ENCODE assay signal across 1 cellular context in the genomic region with DNA sequence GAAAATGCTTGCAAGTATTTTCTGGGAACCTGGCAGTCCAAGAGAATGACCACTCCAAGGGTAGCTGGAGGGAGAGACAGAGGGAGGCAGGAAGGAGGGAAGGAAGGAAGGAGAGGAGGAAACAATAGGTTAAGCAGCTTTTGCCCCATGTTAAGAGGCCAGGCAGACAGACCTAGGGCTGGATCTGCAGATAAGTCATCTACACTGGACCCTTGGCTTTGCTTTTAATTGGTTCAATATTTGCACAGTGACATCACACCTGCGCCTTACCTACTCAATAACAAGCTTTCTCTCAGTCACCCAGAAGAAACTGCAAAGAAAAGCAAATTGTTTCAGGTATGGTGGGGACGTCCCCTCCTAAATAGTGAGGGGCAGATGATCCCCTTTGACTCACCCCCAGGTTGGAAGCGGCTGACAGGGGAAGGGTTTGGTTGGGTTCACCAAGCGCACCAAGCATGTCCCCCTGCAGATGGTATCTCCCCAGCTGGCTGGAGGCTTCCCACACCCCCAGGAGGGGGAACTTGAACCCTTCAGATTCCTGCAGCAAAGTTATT.
A peak's percentile ranks its signal among the peaks of the same experiment; 100 is the strongest.
TF ChIP-seq lines count a peak whose summit lies in the region.

No MANE protein-coding gene starts in this region.

TF ChIP-seq in K562, 482 proteins besides CTCF, POLR2A, EP300 and RAD21 (continued from another document):
- TF ChIP-seq FOXA3 (CRISPR knock-in tag; conservative IDR thresholded peaks at IDR 0.05 in 1 of 2, IDR thresholded peaks at IDR 0.05 in 1 of 2) (peak in 1 of 2 experiments; percentile 41; a peak in 1 of 4 replicates), CREM (IDR thresholded peaks at IDR 0.05; ENCODE audit: low read depth) (0 out of 2 replicates have a peak, but pooled peaks have one; percentile 7), IRF2 (CRISPR knock-in tag; IDR thresholded peaks at IDR 0.05) (no peak)
- TF ChIP-seq, protein P1, sequence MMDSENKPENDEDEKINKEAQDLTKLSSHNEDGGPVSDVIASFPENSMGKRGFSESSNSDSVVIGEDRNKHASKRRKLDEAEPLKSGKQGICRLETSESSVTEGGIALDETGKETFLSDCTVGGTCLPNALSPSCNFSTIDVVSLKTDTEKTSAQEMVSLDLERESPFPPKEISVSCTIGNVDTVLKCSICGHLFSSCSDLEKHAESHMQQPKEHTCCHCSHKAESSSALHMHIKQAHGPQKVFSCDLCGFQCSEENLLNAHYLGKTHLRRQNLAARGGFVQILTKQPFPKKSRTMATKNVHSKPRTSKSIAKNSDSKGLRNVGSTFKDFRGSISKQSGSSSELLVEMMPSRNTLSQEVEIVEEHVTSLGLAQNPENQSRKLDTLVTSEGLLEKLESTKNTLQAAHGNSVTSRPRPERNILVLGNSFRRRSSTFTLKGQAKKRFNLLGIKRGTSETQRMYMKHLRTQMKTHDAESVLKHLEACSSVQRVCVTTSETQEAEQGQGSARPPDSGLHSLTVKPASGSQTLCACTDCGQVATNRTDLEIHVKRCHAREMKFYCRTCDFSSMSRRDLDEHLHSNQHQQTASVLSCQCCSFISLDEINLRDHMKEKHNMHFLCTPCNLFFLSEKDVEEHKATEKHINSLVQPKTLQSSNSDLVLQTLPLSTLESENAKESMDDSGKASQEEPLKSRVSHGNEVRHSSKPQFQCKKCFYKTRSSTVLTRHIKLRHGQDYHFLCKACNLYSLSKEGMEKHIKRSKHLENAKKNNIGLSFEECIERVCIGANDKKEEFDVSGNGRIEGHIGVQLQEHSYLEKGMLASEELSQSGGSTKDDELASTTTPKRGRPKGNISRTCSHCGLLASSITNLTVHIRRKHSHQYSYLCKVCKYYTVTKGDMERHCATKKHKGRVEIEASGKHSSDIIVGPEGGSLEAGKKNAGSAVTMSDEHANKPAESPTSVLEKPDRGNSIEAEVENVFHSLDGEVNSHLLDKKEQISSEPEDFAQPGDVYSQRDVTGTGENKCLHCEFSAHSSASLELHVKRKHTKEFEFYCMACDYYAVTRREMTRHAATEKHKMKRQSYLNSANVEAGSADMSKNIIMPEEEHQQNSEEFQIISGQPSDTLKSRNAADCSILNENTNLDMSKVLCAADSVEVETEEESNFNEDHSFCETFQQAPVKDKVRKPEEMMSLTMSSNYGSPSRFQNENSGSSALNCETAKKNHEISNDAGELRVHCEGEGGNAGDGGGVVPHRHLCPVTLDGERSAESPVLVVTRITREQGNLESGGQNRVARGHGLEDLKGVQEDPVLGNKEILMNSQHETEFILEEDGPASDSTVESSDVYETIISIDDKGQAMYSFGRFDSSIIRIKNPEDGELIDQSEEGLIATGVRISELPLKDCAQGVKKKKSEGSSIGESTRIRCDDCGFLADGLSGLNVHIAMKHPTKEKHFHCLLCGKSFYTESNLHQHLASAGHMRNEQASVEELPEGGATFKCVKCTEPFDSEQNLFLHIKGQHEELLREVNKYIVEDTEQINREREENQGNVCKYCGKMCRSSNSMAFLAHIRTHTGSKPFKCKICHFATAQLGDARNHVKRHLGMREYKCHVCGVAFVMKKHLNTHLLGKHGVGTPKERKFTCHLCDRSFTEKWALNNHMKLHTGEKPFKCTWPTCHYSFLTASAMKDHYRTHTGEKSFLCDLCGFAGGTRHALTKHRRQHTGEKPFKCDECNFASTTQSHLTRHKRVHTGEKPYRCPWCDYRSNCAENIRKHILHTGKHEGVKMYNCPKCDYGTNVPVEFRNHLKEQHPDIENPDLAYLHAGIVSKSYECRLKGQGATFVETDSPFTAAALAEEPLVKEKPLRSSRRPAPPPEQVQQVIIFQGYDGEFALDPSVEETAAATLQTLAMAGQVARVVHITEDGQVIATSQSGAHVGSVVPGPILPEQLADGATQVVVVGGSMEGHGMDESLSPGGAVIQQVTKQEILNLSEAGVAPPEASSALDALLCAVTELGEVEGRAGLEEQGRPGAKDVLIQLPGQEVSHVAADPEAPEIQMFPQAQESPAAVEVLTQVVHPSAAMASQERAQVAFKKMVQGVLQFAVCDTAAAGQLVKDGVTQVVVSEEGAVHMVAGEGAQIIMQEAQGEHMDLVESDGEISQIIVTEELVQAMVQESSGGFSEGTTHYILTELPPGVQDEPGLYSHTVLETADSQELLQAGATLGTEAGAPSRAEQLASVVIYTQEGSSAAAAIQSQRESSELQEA (IDR thresholded peaks at IDR 0.05; ENCODE audit: low read depth) = no peak
